1 cellular context compared by ENCODE assay signal in the genomic region with DNA sequence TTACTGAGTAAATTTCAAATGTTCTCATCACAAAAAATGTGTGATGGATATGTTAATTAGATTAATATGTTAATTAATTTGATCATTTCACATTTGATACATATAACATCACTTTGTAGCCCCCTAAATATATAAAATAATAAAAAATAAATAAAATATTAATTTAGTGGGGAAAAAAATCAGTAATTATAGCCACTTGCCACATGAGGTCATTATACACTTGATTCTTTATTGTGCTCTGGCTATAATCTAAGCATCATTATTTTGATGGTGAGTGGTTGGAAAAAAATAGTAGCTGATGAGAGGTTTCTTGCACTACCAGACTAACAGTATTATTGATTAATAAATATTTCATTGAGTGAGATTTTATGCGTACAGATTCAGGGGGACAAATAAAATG.
TF ChIP-seq lines count a peak whose summit lies in the region.

No MANE protein-coding gene starts in this region.

TF ChIP-seq in IMR-90, 13 proteins besides CTCF, POLR2A, EP300 and RAD21 (continued from another document):
- no peak for TF ChIP-seq ELK1 (IDR thresholded peaks at IDR 0.05; ENCODE audit: borderline replicate concordance, low read depth, low read length)
- no peak for TF ChIP-seq RCOR1 (IDR thresholded peaks at IDR 0.05; ENCODE audit: insufficient replicate concordance, low read length)
- TF ChIP-seq BHLHE40 (IDR thresholded peaks at IDR 0.05; ENCODE audit: low read depth, low read length): no peak
TF ChIP-seq in IMR-90: peak in this region for 1.
